ENCODE assay signal across 1 cellular context in the genomic region with DNA sequence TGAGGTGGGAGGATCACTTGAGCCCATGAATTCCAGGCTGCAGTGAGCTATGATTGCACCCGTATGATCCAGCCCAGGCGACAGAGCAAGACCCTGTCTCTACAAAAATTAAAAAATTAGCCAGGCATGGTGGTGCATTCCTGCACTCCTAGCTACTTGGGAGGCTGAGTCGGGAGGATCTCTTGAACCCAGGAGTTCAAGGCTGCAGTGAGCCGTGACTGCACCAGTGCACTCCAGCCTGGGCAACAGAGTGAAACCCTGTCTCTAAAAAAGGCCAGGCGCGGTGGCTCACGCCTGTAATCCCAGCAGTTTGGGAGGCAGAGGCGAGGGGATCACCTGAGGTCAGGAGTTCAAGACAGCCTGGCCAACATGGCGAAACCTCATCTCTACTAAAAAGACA.
TF ChIP-seq lines count a peak whose summit lies in the region.

No MANE protein-coding gene starts in this region.

TF ChIP-seq in HepG2, 621 proteins besides CTCF, POLR2A, EP300 and RAD21:
- TF ChIP-seq, protein P1, sequence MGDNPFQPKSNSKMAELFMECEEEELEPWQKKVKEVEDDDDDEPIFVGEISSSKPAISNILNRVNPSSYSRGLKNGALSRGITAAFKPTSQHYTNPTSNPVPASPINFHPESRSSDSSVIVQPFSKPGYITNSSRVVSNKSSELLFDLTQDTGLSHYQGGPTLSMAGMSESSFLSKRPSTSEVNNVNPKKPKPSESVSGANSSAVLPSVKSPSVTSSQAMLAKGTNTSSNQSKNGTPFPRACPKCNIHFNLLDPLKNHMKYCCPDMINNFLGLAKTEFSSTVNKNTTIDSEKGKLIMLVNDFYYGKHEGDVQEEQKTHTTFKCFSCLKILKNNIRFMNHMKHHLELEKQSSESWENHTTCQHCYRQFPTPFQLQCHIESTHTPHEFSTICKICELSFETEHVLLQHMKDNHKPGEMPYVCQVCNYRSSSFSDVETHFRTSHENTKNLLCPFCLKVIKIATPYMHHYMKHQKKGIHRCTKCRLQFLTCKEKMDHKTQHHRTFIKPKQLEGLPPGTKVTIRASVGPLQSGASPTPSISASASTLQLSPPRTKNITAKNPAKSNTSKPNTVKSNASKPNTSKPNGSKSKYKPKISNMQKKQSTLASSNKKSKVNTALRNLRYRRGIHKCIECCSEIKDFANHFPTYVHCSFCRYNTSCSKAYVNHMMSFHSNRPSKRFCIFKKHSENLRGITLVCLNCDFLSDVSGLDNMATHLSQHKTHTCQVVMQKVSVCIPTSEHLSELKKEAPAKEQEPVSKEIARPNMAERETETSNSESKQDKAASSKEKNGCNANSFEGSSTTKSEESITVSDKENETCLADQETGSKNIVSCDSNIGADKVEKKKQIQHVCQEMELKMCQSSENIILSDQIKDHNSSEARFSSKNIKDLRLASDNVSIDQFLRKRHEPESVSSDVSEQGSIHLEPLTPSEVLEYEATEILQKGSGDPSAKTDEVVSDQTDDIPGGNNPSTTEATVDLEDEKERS (CRISPR knock-in tag; IDR thresholded peaks at IDR 0.05): 0 out of 2 replicates have a peak, but pooled peaks have one; percentile 22
- TF ChIP-seq ZNF460 (CRISPR knock-in tag; IDR thresholded peaks at IDR 0.05; ENCODE audit: borderline replicate concordance): peak; percentile 62; the same call in 1 of the 2 replicates
- TF ChIP-seq ZMYM3 (CRISPR knock-in tag; IDR thresholded peaks at IDR 0.05): peak; percentile 52; the same call in 1 of the 2 replicates
- 0 out of 2 replicates have a peak, but pooled peaks have one; percentile 14 for TF ChIP-seq ZNF3 (CRISPR knock-in tag; IDR thresholded peaks at IDR 0.05)
- TF ChIP-seq, protein P2, sequence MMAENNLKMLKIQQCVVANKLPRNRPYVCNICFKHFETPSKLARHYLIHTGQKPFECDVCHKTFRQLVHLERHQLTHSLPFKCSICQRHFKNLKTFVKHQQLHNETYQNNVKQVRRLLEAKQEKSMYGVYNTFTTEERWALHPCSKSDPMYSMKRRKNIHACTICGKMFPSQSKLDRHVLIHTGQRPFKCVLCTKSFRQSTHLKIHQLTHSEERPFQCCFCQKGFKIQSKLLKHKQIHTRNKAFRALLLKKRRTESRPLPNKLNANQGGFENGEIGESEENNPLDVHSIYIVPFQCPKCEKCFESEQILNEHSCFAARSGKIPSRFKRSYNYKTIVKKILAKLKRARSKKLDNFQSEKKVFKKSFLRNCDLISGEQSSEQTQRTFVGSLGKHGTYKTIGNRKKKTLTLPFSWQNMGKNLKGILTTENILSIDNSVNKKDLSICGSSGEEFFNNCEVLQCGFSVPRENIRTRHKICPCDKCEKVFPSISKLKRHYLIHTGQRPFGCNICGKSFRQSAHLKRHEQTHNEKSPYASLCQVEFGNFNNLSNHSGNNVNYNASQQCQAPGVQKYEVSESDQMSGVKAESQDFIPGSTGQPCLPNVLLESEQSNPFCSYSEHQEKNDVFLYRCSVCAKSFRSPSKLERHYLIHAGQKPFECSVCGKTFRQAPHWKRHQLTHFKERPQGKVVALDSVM (CRISPR knock-in tag; IDR thresholded peaks at IDR 0.05): peak; percentile 88
